In genomic region chr3:98901032-98901464, GRCh38 we compare ENCODE assay signal across 1 cellular context.
TF ChIP-seq lines count a peak whose summit lies in the region.

No MANE protein-coding gene starts in this region.

TF ChIP-seq in IMR-90, 13 proteins besides CTCF, POLR2A, EP300 and RAD21:
- TF ChIP-seq MXI1 (IDR thresholded peaks at IDR 0.05; ENCODE audit: borderline replicate concordance, low read depth, low read length) = no peak
- TF ChIP-seq MAZ (IDR thresholded peaks at IDR 0.05; ENCODE audit: borderline replicate concordance, low read depth, low read length) = peak; percentile 50; the same call in 1 of the 2 replicates
- TF ChIP-seq MAFK (IDR thresholded peaks at IDR 0.05; ENCODE audit: low read depth, low read length) = no peak
- no peak for TF ChIP-seq CEBPB (IDR thresholded peaks at IDR 0.05; ENCODE audit: low read depth, low read length)
- 0 out of 2 replicates have a peak, but pooled peaks have one; percentile 40 for TF ChIP-seq CHD1 (IDR thresholded peaks at IDR 0.05; ENCODE audit: low read depth, low read length)
- no peak for TF ChIP-seq USF2 (IDR thresholded peaks at IDR 0.05; ENCODE audit: low read depth, low read length)
- no peak for TF ChIP-seq BHLHE40 (IDR thresholded peaks at IDR 0.05; ENCODE audit: low read depth, low read length)
- no peak for TF ChIP-seq NFE2L2 (IDR thresholded peaks at IDR 0.05; ENCODE audit: low read depth, low read length)
